In genomic region chr20:4029505-4030467, GRCh38 we compare ENCODE assay signal across 16 cellular contexts. TPM values are rescaled to one million over a fixed set of nuclear protein-coding genes. Genes with fewer than 3 reads are reported as not detected.
DNase-seq lines count a peak whose midpoint lies in the region; ATAC-seq and TF ChIP-seq lines count a peak whose summit lies in the region.
"Had no signal": no experiment of that assay in that cellular context is flagged by ENCODE, and none has a peak within 500 bp of the region (broad histone marks: within the 10 kb centered on the region; RNA-seq: fewer than 3 reads in every experiment).

No MANE protein-coding gene starts in this region.

- H3K27ac Mint-ChIP-seq in nephron progenitor cell, result peak overlapping the region; percentile 34
- no peak overlapping the region for H3K27ac Mint-ChIP-seq in naive thymus-derived CD4-positive, alpha-beta T cell
- H3K27ac Mint-ChIP-seq: CD4-positive, alpha-beta T cell had no signal

- H3K4me3 ChIP-seq in PC-9, result no peak overlapping the region
- no peak overlapping the region for H3K4me3 ChIP-seq in naive thymus-derived CD4-positive, alpha-beta T cell (ENCODE audit: low read length)
- H3K4me3 ChIP-seq: SJSA1 had no signal

- H3K4me1 ChIP-seq in PC-9 (replicated peaks; ENCODE audit: insufficient read depth), result 0 out of 2 replicates have a peak, but pooled peaks cover 13% of the 10 kb centered on the region
- no peaks in the 10 kb centered on the region for H3K4me1 ChIP-seq in naive thymus-derived CD4-positive, alpha-beta T cell (ENCODE audit: control insufficient read depth in 2 of 2, insufficient read depth in 2 of 2, low read length in 2 of 2)
- H3K4me1 ChIP-seq: SJSA1 had no signal

- no peak for ATAC-seq in HG03045 (IDR thresholded peaks at IDR 0.05; ENCODE audit: unreplicated experiment)
- ATAC-seq in naive thymus-derived CD4-positive, alpha-beta T cell, result no peak

- H3K9me2 ChIP-seq in PC-9 (ENCODE audit: insufficient read depth), result no peaks in the 10 kb centered on the region

- H3K4me2 ChIP-seq in PC-9, result no peak overlapping the region

- H3K27ac ChIP-seq in PC-9, result 0 out of 2 replicates have a peak overlapping the region, but pooled peaks have one; percentile 7
- H3K27ac ChIP-seq in RWPE1, result no peak overlapping the region
- H3K27ac ChIP-seq in naive thymus-derived CD4-positive, alpha-beta T cell (ENCODE audit: low read depth, low read length), result no peak overlapping the region
- H3K27ac ChIP-seq: SJSA1 had no signal

- peaks cover 14% of the 10 kb centered on the region for H3K27me3 Mint-ChIP-seq in nephron progenitor cell (ENCODE audit: low read depth, poor library complexity)
- H3K27me3 Mint-ChIP-seq in naive thymus-derived CD4-positive, alpha-beta T cell, result peaks cover 0 to 50% (median 0%) of the 10 kb centered on the region in 5 donors
- H3K27me3 Mint-ChIP-seq: CD4-positive, alpha-beta T cell had no signal

- peak; percentile 66 for DNase-seq in NCI-H510A treated with DMSO at 0.1 percent for 48 hours (lab: John Stamatoyannopoulos, UW)
- DNase-seq in NCI-H510A (lab: John Stamatoyannopoulos, UW), result no peak
- DNase-seq in NCI-H2029 treated with DMSO at 0.1 percent for 48 hours (lab: John Stamatoyannopoulos, UW), result peak; percentile 71
- no peak for DNase-seq in PC-9
- no peak for DNase-seq in nephron progenitor cell
- no peak for DNase-seq in RWPE1 (ENCODE audit: low spot score)
- DNase-seq in naive thymus-derived CD4-positive, alpha-beta T cell, result no peak
- DNase-seq: AML-193; CD4-positive, alpha-beta T cell; Karpas-422; NCI-H1694; NCI-H2227 treated with DMSO at 0.1 percent for 48 hours; NCI-H82; T-helper 9 cell had no signal

- BruUV-seq in PC-9 (replicated peaks; lab: Mats Ljungman, UMichigan), result no TSS peak

- CTCF ChIA-PET in PC-9 (lab: Charles Lee) (no interaction called here), RWPE1 (lab: Yijun Ruan, JAX) (interaction anchor here (0.6 kb wide), 1 partner anchor 25 kb away, joined by 4 read pairs; no protein-coding TSS in a partner anchor)
- CTCF ChIA-PET in naive thymus-derived CD4-positive, alpha-beta T cell (lab: Charles Lee), result no interaction called here

- peaks cover 10% of the 10 kb centered on the region for H3F3A ChIP-seq in PC-9 (ENCODE audit: insufficient read depth, low read depth)

- no peaks in the 10 kb centered on the region for H3K79me2 ChIP-seq in PC-9 (ENCODE audit: low read depth)

- TF ChIP-seq CTCF in PC-9 (conservative IDR thresholded peaks at IDR 0.05) (no peak), nephron progenitor cell (IDR thresholded peaks at IDR 0.05) (no peak), RWPE1 (conservative IDR thresholded peaks at IDR 0.05; ENCODE audit: low read depth) (no peak)

- H3K36me3 Mint-ChIP-seq in nephron progenitor cell (ENCODE audit: low read depth), result peaks cover under 1% of the 10 kb centered on the region
- H3K36me3 Mint-ChIP-seq in naive thymus-derived CD4-positive, alpha-beta T cell, result no peaks in the 10 kb centered on the region

- H3K4me1 Mint-ChIP-seq in nephron progenitor cell, result peaks cover 10% of the 10 kb centered on the region
- H3K4me1 Mint-ChIP-seq in naive thymus-derived CD4-positive, alpha-beta T cell, result no peaks in the 10 kb centered on the region

- H3K9me3 ChIP-seq in PC-9 (ENCODE audit: insufficient read depth, low read depth), result 0 out of 2 replicates have a peak, but pooled peaks cover 8% of the 10 kb centered on the region
- no peaks in the 10 kb centered on the region for H3K9me3 ChIP-seq in naive thymus-derived CD4-positive, alpha-beta T cell (ENCODE audit: control insufficient read depth in 2 of 3, low read length in 3 of 3)
- H3K9me3 ChIP-seq: SJSA1 had no signal

- H3K9me3 Mint-ChIP-seq in nephron progenitor cell, result peaks cover 28% of the 10 kb centered on the region
- peaks cover 0 to 1% (median 0%) of the 10 kb centered on the region in 11 donors for H3K9me3 Mint-ChIP-seq in naive thymus-derived CD4-positive, alpha-beta T cell
- H3K9me3 Mint-ChIP-seq: CD4-positive, alpha-beta T cell had no signal

- no peak overlapping the region for H3K4me3 Mint-ChIP-seq in nephron progenitor cell
- H3K4me3 Mint-ChIP-seq in naive thymus-derived CD4-positive, alpha-beta T cell, result no peak overlapping the region
- H3K4me3 Mint-ChIP-seq: CD4-positive, alpha-beta T cell had no signal

- no peaks in the 10 kb centered on the region for H4K20me1 ChIP-seq in PC-9 (ENCODE audit: insufficient read depth)

- intact Hi-C loops in PC-9 (cut with micrococcal nuclease; ENCODE audit: unreplicated experiment), result no loop called here
- intact Hi-C loops in naive thymus-derived CD4-positive, alpha-beta T cell (cut with micrococcal nuclease), result loop anchor here in 1 of 2 donors (10.0 kb wide), 1 partner anchor 785 kb away; no protein-coding TSS in a partner anchor

- H3K36me3 ChIP-seq in PC-9 (ENCODE audit: low read depth), result no peaks in the 10 kb centered on the region
- no peaks in the 10 kb centered on the region for H3K36me3 ChIP-seq in naive thymus-derived CD4-positive, alpha-beta T cell (ENCODE audit: control insufficient read depth in 2 of 3, insufficient read depth in 3 of 3, low read length in 3 of 3)
- H3K36me3 ChIP-seq: SJSA1 had no signal

- no peaks in the 10 kb centered on the region for H3K27me3 ChIP-seq in PC-9 (ENCODE audit: insufficient read depth, low read depth)
- no peaks in the 10 kb centered on the region for H3K27me3 ChIP-seq in naive thymus-derived CD4-positive, alpha-beta T cell (ENCODE audit: control insufficient read depth in 2 of 2, insufficient read depth in 2 of 2, low read length in 2 of 2)
- H3K27me3 ChIP-seq: SJSA1 had no signal

- POLR2A ChIA-PET in PC-9 (lab: Charles Lee; ENCODE audit: unreplicated experiment), result interaction anchor here (0.7 kb wide), 1 partner anchor 9 kb away, joined by 3 read pairs; no protein-coding TSS in a partner anchor
- POLR2A ChIA-PET in RWPE1 (lab: Yijun Ruan, JAX; ENCODE audit: low non-redundant PET), result no interaction called here
- POLR2A ChIA-PET in naive thymus-derived CD4-positive, alpha-beta T cell (lab: Charles Lee), result no interaction called here

- H2AFZ ChIP-seq in PC-9, result no peak overlapping the region

RNA-seq across cellular contexts. Expression of gene RNF24, which starts 14.4 kb away (rescaled TPM):
- total RNA-seq in PC-9 (2021), result 60.5 and 89.0 TPM in 2 replicates
- 10 to 100 TPM in 4 of 5 experiments, 1 to 10 TPM in 1; 6.8 to 22.5 (median 19.4) TPM for total RNA-seq in naive thymus-derived CD4-positive, alpha-beta T cell
- polyA plus RNA-seq in naive thymus-derived CD4-positive, alpha-beta T cell, result 10 to 100 TPM in 1 of 2 donors, 1 to 10 TPM in 1; 9.1 to 12.2 TPM

Comparison
In these comparisons a context has a peak if more than half of its experiments do, and no peak if none do; other contexts are left out.
1. DNase-seq: peak in NCI-H510A treated with DMSO at 0.1 percent for 48 hours (single experiment) and NCI-H2029 treated with DMSO at 0.1 percent for 48 hours (single experiment); none in NCI-H510A (single experiment), PC-9 (0 of 2), nephron progenitor cell (single experiment), RWPE1 (single experiment) and naive thymus-derived CD4-positive, alpha-beta T cell (0 of 9).